8 cellular contexts compared by ENCODE assay signal in genomic region chr9:127449332-127449966, GRCh38. TPM values are rescaled to one million over a fixed set of nuclear protein-coding genes. Genes with fewer than 3 reads are reported as not detected.
DNase-seq lines count a peak whose midpoint lies in the region; ATAC-seq, FAIRE-seq and TF ChIP-seq lines count a peak whose summit lies in the region.

No MANE protein-coding gene starts in this region.

- TF ChIP-seq RAD21 in IMR-90 (IDR thresholded peaks at IDR 0.05; ENCODE audit: low read length) (no peak), GM12878 (IDR thresholded peaks at IDR 0.05; ENCODE audit: insufficient read depth, low read depth, low read length) (no peak)

- H4K8ac ChIP-seq in IMR-90 (ENCODE audit: low read depth in 2 of 2, low read length in 2 of 2) (peak overlapping the region in 1 of 2 experiments; percentile 34; a peak in 1 of 4 replicates), mesendoderm (ENCODE audit: low read depth, low read length) (no peak overlapping the region)

- H3K9me3 ChIP-seq in IMR-90 (ENCODE audit: control insufficient read depth, insufficient read depth, low read length): peaks cover 10% of the 10 kb centered on the region
- H3K9me3 ChIP-seq in GM12878 (replicated peaks; ENCODE audit: control insufficient read depth, insufficient read depth, low read length): peaks cover 5% of the 10 kb centered on the region; the same call in 2 of the 3 replicates

- SMC1A ChIA-PET in GM12878 (lab: Charles Lee; ENCODE audit: uncharacterized antibody, unreplicated experiment): interaction anchor here (1.1 to 1.4 kb wide), 2 partner anchors 31 to 235 kb away, joined by 3 to 6 read pairs; no protein-coding TSS in a partner anchor

- H3K27me3 ChIP-seq in IMR-90 (ENCODE audit: control insufficient read depth, insufficient read depth, low read length) (no peaks in the 10 kb centered on the region), GM12878 (replicated peaks in 1 of 2; ENCODE audit: control insufficient read depth in 2 of 2, insufficient read depth in 2 of 2, low read length in 1 of 2) (no peaks in the 10 kb centered on the region), mesendoderm (ENCODE audit: insufficient read depth, low read length, poor library complexity) (no peaks in the 10 kb centered on the region)

- RAD21 ChIA-PET in GM12878 (lab: Charles Lee; ENCODE audit: unreplicated experiment): interaction anchor here (1.2 kb wide), 1 partner anchor 53 kb away, joined by 4 read pairs; no protein-coding TSS in a partner anchor

- H3K14ac ChIP-seq in IMR-90 (replicated peaks; ENCODE audit: low read depth, low read length): peak overlapping the region; percentile 96

- peaks cover 21 to 77% of the 10 kb centered on the region in 2 experiments for H3K79me1 ChIP-seq in IMR-90 (ENCODE audit: low read depth in 1 of 2, low read length in 2 of 2)
- H3K79me1 ChIP-seq in mesendoderm (ENCODE audit: low read length): peaks cover 9% of the 10 kb centered on the region

- H3K4me3 ChIP-seq in AG09309 (ENCODE audit: control insufficient read depth, low read depth, low read length) (peak overlapping the region; percentile 55), IMR-90 (ENCODE audit: insufficient read depth, low read depth, low read length) (peak overlapping the region; percentile 83), GM12878 (peak overlapping the region; percentile 93), mesendoderm (ENCODE audit: low read length) (peak overlapping the region; percentile 98)

- no peak overlapping the region for H4K91ac ChIP-seq in IMR-90 (ENCODE audit: insufficient read depth, low read depth, low read length)

- dilution Hi-C loops in IMR-90 (cut with HindIII; ENCODE audit: low sequenced_read_pairs, unreplicated experiment): no loop called here

- H2AK5ac ChIP-seq in IMR-90 (ENCODE audit: low read depth, low read length) (0 out of 2 replicates have a peak overlapping the region, but pooled peaks have one; percentile 38), mesendoderm (ENCODE audit: low read length) (no peak overlapping the region)

- WGBS in IMR-90 (ENCODE audit: extremely low coverage in 2 of 2, insufficient read length in 1 of 2), 2 experiments: no CpG with 5 or more reads among the region's 5 CpGs
- WGBS in GM12878 (ENCODE audit: insufficient coverage, insufficient replicate concordance, low lambda C conversion rate, missing lambda C conversion rate): 0% methylated on average over 5 of the region's 5 CpGs
- WGBS in mesendoderm (ENCODE audit: extremely low coverage, insufficient coverage, low lambda C conversion rate): no CpG with 5 or more reads among the region's 5 CpGs

- BruUV-seq in IMR-90 (replicated peaks; lab: Mats Ljungman, UMichigan): no TSS peak
- BruUV-seq in GM12878 (replicated peaks; lab: Mats Ljungman, UMichigan): no TSS peak

- H3K79me2 ChIP-seq in GM12878 (ENCODE audit: control insufficient read depth, insufficient read depth, low read length): peaks cover 49% of the 10 kb centered on the region
- H3K79me2 ChIP-seq in mesendoderm (ENCODE audit: control insufficient read depth, insufficient read depth, low read length): peaks cover 34% of the 10 kb centered on the region

- peak overlapping the region; percentile 95 for H3K9ac ChIP-seq in IMR-90 (ENCODE audit: low read depth, low read length)
- peak overlapping the region; percentile 95 for H3K9ac ChIP-seq in GM12878 (ENCODE audit: control insufficient read depth, insufficient read depth, low read length)
- peak overlapping the region; percentile 99 for H3K9ac ChIP-seq in mesendoderm (ENCODE audit: low read length)

- H2BK120ac ChIP-seq in IMR-90 (ENCODE audit: low read depth, low read length): no peak overlapping the region
- no peak overlapping the region for H2BK120ac ChIP-seq in mesendoderm (ENCODE audit: low read depth, low read length)

- ATAC-seq in IMR-90 (ENCODE audit: low read depth): no peak
- no peak for ATAC-seq in GM12878
- no peak for ATAC-seq in HG03139 (IDR thresholded peaks at IDR 0.05; ENCODE audit: unreplicated experiment)
- no peak for ATAC-seq in HG02981 (IDR thresholded peaks at IDR 0.05; ENCODE audit: unreplicated experiment)
- ATAC-seq in HG02759 (IDR thresholded peaks at IDR 0.05; ENCODE audit: unreplicated experiment): no peak

- TF ChIP-seq POLR2A in IMR-90 (IDR thresholded peaks at IDR 0.05; ENCODE audit: low read depth, low read length) (no peak), GM12878 (IDR thresholded peaks at IDR 0.05; ENCODE audit: low read depth, low read length) (no peak)

- H3K18ac ChIP-seq in IMR-90 (ENCODE audit: low read depth, low read length) (no peak overlapping the region), mesendoderm (ENCODE audit: low read length) (peak overlapping the region; percentile 15)

- H3K4ac ChIP-seq in IMR-90 (ENCODE audit: low read depth, low read length) (peak overlapping the region; percentile 24; the same call in 1 of the 2 replicates), mesendoderm (ENCODE audit: low read depth, low read length) (no peak overlapping the region)

- POLR2A ChIA-PET in IMR-90 (lab: Charles Lee; ENCODE audit: unreplicated experiment): no interaction called here
- POLR2A ChIA-PET in GM12878 (lab: Charles Lee): interaction anchor here (0.5 to 3.7 kb wide), 5 partner anchors 22 to 403 kb away, joined by 3 to 26 read pairs (median 3); partner anchors contain the start of genes SLC2A8 and ZNF79

- TF ChIP-seq EP300 in GM12878 (IDR thresholded peaks at IDR 0.05; ENCODE audit: borderline replicate concordance in 1 of 2, control insufficient read depth in 1 of 2, low read depth in 2 of 2, low read length in 2 of 2): no peak

- FAIRE-seq in GM12878 (lab: Jason Lieb, UNC): no peak

- peak overlapping the region; percentile 16; the same call in 1 of the 2 replicates for H3K56ac ChIP-seq in IMR-90 (ENCODE audit: extremely low read depth, insufficient read depth, low read length)
- peak overlapping the region; percentile 91 for H3K56ac ChIP-seq in mesendoderm (ENCODE audit: low read length)

- no peak overlapping the region for H2AFZ ChIP-seq in IMR-90 (replicated peaks; ENCODE audit: low read length, poor library complexity)
- no peak overlapping the region for H2AFZ ChIP-seq in GM12878 (ENCODE audit: control insufficient read depth, low read depth, low read length)

- H2BK5ac ChIP-seq in IMR-90 (ENCODE audit: low read depth, low read length, poor library complexity, severe bottlenecking) (peak overlapping the region; percentile 77), mesendoderm (ENCODE audit: low read length) (no peak overlapping the region)

- H2BK20ac ChIP-seq in IMR-90 (ENCODE audit: low read depth, low read length): no peak overlapping the region

- CTCF ChIA-PET in IMR-90 (lab: Yijun Ruan, JAX) (no interaction called here), GM12878 (lab: Yijun Ruan, JAX) (interaction anchor here (0.8 to 2.2 kb wide), 5 partner anchors 140 to 509 kb away, joined by 3 to 7 read pairs (median 5); partner anchors contain the start of gene TOR2A)

- H3K9me1 ChIP-seq in IMR-90 (ENCODE audit: insufficient read depth, low read length): peaks cover 21% of the 10 kb centered on the region

- no peak overlapping the region for H2BK15ac ChIP-seq in IMR-90 (ENCODE audit: low read depth, low read length)
- H2BK15ac ChIP-seq in mesendoderm (replicated peaks; ENCODE audit: low read depth): no peak overlapping the region

- in situ Hi-C loops in IMR-90 (cut with MboI; ENCODE audit: low sequenced_read_pairs): no loop called here
- in situ Hi-C loops in GM12878 (cut with MboI): no loop called here

- no peak overlapping the region for H2AK9ac ChIP-seq in IMR-90 (replicated peaks; ENCODE audit: low read depth, low read length, poor library complexity)

- intact Hi-C loops in IMR-90 (cut with micrococcal nuclease): no loop called here
- intact Hi-C loops in GM12878 (cut with micrococcal nuclease; ENCODE audit: unreplicated experiment): no loop called here

- peaks cover 60% of the 10 kb centered on the region for H3K36me3 ChIP-seq in IMR-90 (ENCODE audit: control insufficient read depth, insufficient read depth, low read length)
- peaks cover 18 to 49% of the 10 kb centered on the region in 2 experiments for H3K36me3 ChIP-seq in GM12878 (ENCODE audit: control insufficient read depth in 2 of 2, insufficient read depth in 2 of 2, low read length in 1 of 2)
- H3K36me3 ChIP-seq in mesendoderm (ENCODE audit: control insufficient read depth, insufficient read depth, low read length): peaks cover 29% of the 10 kb centered on the region

- H3K23ac ChIP-seq in IMR-90 (ENCODE audit: low read depth, low read length) (peak overlapping the region; percentile 63), mesendoderm (ENCODE audit: low read length) (no peak overlapping the region)

- H3K4me1 ChIP-seq in IMR-90 (ENCODE audit: control insufficient read depth, insufficient read depth, low read length) (peaks cover 13% of the 10 kb centered on the region), GM12878 (ENCODE audit: control insufficient read depth, insufficient read depth, low read length) (no peaks in the 10 kb centered on the region), mesendoderm (ENCODE audit: control insufficient read depth, low read depth, low read length) (peaks cover 3% of the 10 kb centered on the region)

- DNase-seq in AG09309 (ENCODE audit: low read depth) (no peak), IMR-90 (no peak), GM12878 (ENCODE audit: low read depth, low spot score) (no peak), mesendoderm (peak; percentile 14), NCI-H524 (lab: John Stamatoyannopoulos, UW) (no peak)

- H3K4me2 ChIP-seq in IMR-90 (ENCODE audit: low read depth, low read length) (peak overlapping the region; percentile 97), GM12878 (ENCODE audit: control insufficient read depth, insufficient read depth) (peak overlapping the region; percentile 38), mesendoderm (ENCODE audit: low read length) (peak overlapping the region; percentile 35)

- no peak for TF ChIP-seq CTCF in AG09309 (IDR thresholded peaks at IDR 0.05; ENCODE audit: control insufficient read depth, insufficient read depth, low read depth, low read length, missing control alignments)
- TF ChIP-seq CTCF in IMR-90 (conservative IDR thresholded peaks at IDR 0.05; ENCODE audit: low read depth, low read length): no peak
- no peak for TF ChIP-seq CTCF in GM12878 (IDR thresholded peaks at IDR 0.05 in 2 of 3, conservative IDR thresholded peaks at IDR 0.05 in 1 of 3; ENCODE audit: control insufficient read depth in 2 of 3, extremely low read depth in 1 of 3, insufficient read depth in 1 of 3, low read depth in 3 of 3, low read length in 3 of 3)

- H4K20me1 ChIP-seq in IMR-90 (ENCODE audit: insufficient read depth, low read length) (peaks cover 67% of the 10 kb centered on the region), GM12878 (ENCODE audit: control insufficient read depth, insufficient read depth) (peaks cover 11% of the 10 kb centered on the region)

- H3K27ac ChIP-seq in IMR-90 (ENCODE audit: insufficient read depth, low read length) (peak overlapping the region; percentile 91), GM12878 (ENCODE audit: control insufficient read depth, insufficient read depth) (0 out of 2 replicates have a peak overlapping the region, but pooled peaks have one; percentile 11), mesendoderm (ENCODE audit: low read depth, low read length) (peak overlapping the region; percentile 9)

- no peak overlapping the region for H4K5ac ChIP-seq in IMR-90 (ENCODE audit: low read depth, low read length)
- H4K5ac ChIP-seq in mesendoderm (ENCODE audit: low read length): no peak overlapping the region

RNA-seq across cellular contexts. Expression of gene RPL12, which starts 1.8 kb away (rescaled TPM):
- total RNA-seq in IMR-90 (2012; rRNA removed): 1,864 and 2,290 TPM in 2 replicates
- 2,087 and 2,379 TPM in 2 replicates for polyA plus RNA-seq in IMR-90 (2012; rRNA removed)
- 1,664 and 3,657 TPM in 2 replicates for polyA plus RNA-seq in IMR-90 (2012; cell fraction: cytosol; rRNA removed)
- 762 and 905 TPM in 2 replicates for polyA plus RNA-seq in IMR-90 (2012; cell fraction: nucleus; rRNA removed; ENCODE audit: low replicate concordance)
- 532 and 580 TPM in 2 replicates for total RNA-seq in GM12878 (2013; cell fraction: nucleolus; rRNA removed)
- 2,340 and 2,418 TPM in 2 replicates for total RNA-seq in GM12878 (2014; rRNA removed)
- total RNA-seq in GM12878 (2014; rRNA removed; fragmentation: Illumina TruSeq; extraction: Trizol): 4,535 and 4,622 TPM in 2 replicates
- 2,052 and 2,163 TPM in 2 replicates for total RNA-seq in GM12878 (2021)
- 4,165 TPM for polyA plus RNA-seq in GM12878 (2011; ENCODE audit: low read depth)
- polyA plus RNA-seq in GM12878 (2011; rRNA removed): 2,640 and 2,932 TPM in 2 replicates
- 2,904 and 3,567 TPM in 2 replicates for polyA plus RNA-seq in GM12878 (2011; cell fraction: cytosol; rRNA removed)
- 879 and 937 TPM in 2 replicates for polyA plus RNA-seq in GM12878 (2011; cell fraction: nucleus; rRNA removed)
- polyA plus RNA-seq in GM12878 (2012): 3,068 and 4,412 TPM in 2 replicates
- 4,925 and 5,544 TPM in 2 replicates for polyA plus RNA-seq in GM12878 (2014; fragmentation: Illumina TruSeq; extraction: Trizol)
- 1,000 to 10,000 TPM; 3,077 to 3,412 TPM for polyA plus RNA-seq in GM12878 (2014; fragmentation: Nextera tagmentation; extraction: Ambion mirVana)
- polyA plus RNA-seq in GM12878 (2014; rRNA removed): 3,446 and 3,776 TPM in 2 replicates
- polyA plus RNA-seq in GM12878 (2016; fragmentation: Nextera tagmentation; extraction: Ambion mirVana): 1,000 to 10,000 TPM in 1 of 2 experiments, 100 to 1,000 TPM in 1; 961 to 1,005 TPM
- 712 and 1,069 TPM in 2 replicates for polyA minus RNA-seq in GM12878 (2011; rRNA and poly(A)+ RNA removed)
- polyA minus RNA-seq in GM12878 (2011; cell fraction: cytosol; rRNA and poly(A)+ RNA removed): 520 and 541 TPM in 2 replicates
- 259 and 431 TPM in 2 replicates for polyA minus RNA-seq in GM12878 (2011; cell fraction: nucleus; rRNA and poly(A)+ RNA removed)
- polyA plus RNA-seq in mesendoderm (2013, experiment 1 of 2): 3,187 TPM
- polyA plus RNA-seq in mesendoderm (2013, experiment 2 of 2): 3,242 TPM

RNA-seq across cellular contexts. Expression of gene LRSAM1, which starts 1.9 kb away (rescaled TPM):
- total RNA-seq in IMR-90 (2012; rRNA removed): 3.0 and 3.3 TPM in 2 replicates
- 8.0 and 9.3 TPM in 2 replicates for polyA plus RNA-seq in IMR-90 (2012; rRNA removed)
- polyA plus RNA-seq in IMR-90 (2012; cell fraction: cytosol; rRNA removed): 8.0 and 10.1 TPM in 2 replicates
- polyA plus RNA-seq in IMR-90 (2012; cell fraction: nucleus; rRNA removed; ENCODE audit: low replicate concordance): 29.5 and 53.3 TPM in 2 replicates
- 60.8 and 70.8 TPM in 2 replicates for total RNA-seq in GM12878 (2013; cell fraction: nucleolus; rRNA removed)
- 13.1 and 13.7 TPM in 2 replicates for total RNA-seq in GM12878 (2014; rRNA removed)
- total RNA-seq in GM12878 (2014; rRNA removed; fragmentation: Illumina TruSeq; extraction: Trizol): 5.8 and 5.9 TPM in 2 replicates
- 18.9 and 20.4 TPM in 2 replicates for total RNA-seq in GM12878 (2021)
- 6.8 TPM for polyA plus RNA-seq in GM12878 (2011; ENCODE audit: low read depth)
- 7.5 and 9.7 TPM in 2 replicates for polyA plus RNA-seq in GM12878 (2011; rRNA removed)
- 8.2 and 10.8 TPM in 2 replicates for polyA plus RNA-seq in GM12878 (2011; cell fraction: cytosol; rRNA removed)
- polyA plus RNA-seq in GM12878 (2011; cell fraction: nucleus; rRNA removed): 44.3 and 44.5 TPM in 2 replicates
- polyA plus RNA-seq in GM12878 (2012): 12.3 and 17.2 TPM in 2 replicates
- polyA plus RNA-seq in GM12878 (2014; fragmentation: Illumina TruSeq; extraction: Trizol): 4.5 and 6.9 TPM in 2 replicates
- polyA plus RNA-seq in GM12878 (2014; fragmentation: Nextera tagmentation; extraction: Ambion mirVana): under 1 TPM; 0.14 to 0.53 TPM
- polyA plus RNA-seq in GM12878 (2014; rRNA removed): 14.3 and 14.8 TPM in 2 replicates
- 10 to 100 TPM; 18.4 to 23.4 TPM for polyA plus RNA-seq in GM12878 (2016; fragmentation: Nextera tagmentation; extraction: Ambion mirVana)
- polyA minus RNA-seq in GM12878 (2011; rRNA and poly(A)+ RNA removed): 7.3 and 16.4 TPM in 2 replicates
- polyA minus RNA-seq in GM12878 (2011; cell fraction: cytosol; rRNA and poly(A)+ RNA removed): 3.2 and 6.8 TPM in 2 replicates
- 22.5 and 27.0 TPM in 2 replicates for polyA minus RNA-seq in GM12878 (2011; cell fraction: nucleus; rRNA and poly(A)+ RNA removed)
- 7.8 TPM for polyA plus RNA-seq in mesendoderm (2013, experiment 1 of 2)
- 8.5 TPM for polyA plus RNA-seq in mesendoderm (2013, experiment 2 of 2)

RNA-seq across cellular contexts. Expression of gene ZNF79, which starts 25.3 kb away (rescaled TPM):
- total RNA-seq in IMR-90 (2012; rRNA removed) (13.9 and 15.4 TPM in 2 replicates), GM12878 (2014; rRNA removed) (11.2 and 14.1 TPM in 2 replicates), GM12878 (2014; rRNA removed; fragmentation: Illumina TruSeq; extraction: Trizol) (9.8 and 11.1 TPM in 2 replicates), GM12878 (2021) (10.2 and 12.4 TPM in 2 replicates)
- polyA plus RNA-seq in IMR-90 (2012; rRNA removed) (5.3 and 5.6 TPM in 2 replicates), GM12878 (2011; rRNA removed) (9.9 and 12.2 TPM in 2 replicates), GM12878 (2014; fragmentation: Illumina TruSeq; extraction: Trizol) (9.5 and 11.9 TPM in 2 replicates), GM12878 (2014; fragmentation: Nextera tagmentation; extraction: Ambion mirVana) (1 to 10 TPM; 1.8 to 2.0 TPM), GM12878 (2014; rRNA removed) (8.7 and 9.3 TPM in 2 replicates), GM12878 (2016; fragmentation: Nextera tagmentation; extraction: Ambion mirVana) (10 to 100 TPM; 12.9 to 14.0 TPM)
- 2.4 and 4.0 TPM in 2 replicates for polyA plus RNA-seq in IMR-90 (2012; cell fraction: cytosol; rRNA removed)
- 9.5 and 14.4 TPM in 2 replicates for polyA plus RNA-seq in IMR-90 (2012; cell fraction: nucleus; rRNA removed; ENCODE audit: low replicate concordance)
- 19.1 and 19.8 TPM in 2 replicates for total RNA-seq in GM12878 (2013; cell fraction: nucleolus; rRNA removed)
- polyA plus RNA-seq in GM12878 (2011; ENCODE audit: low read depth): 3.7 TPM
- 12.5 and 12.8 TPM in 2 replicates for polyA plus RNA-seq in GM12878 (2011; cell fraction: cytosol; rRNA removed)
- polyA plus RNA-seq in GM12878 (2011; cell fraction: nucleus; rRNA removed): 16.2 and 16.3 TPM in 2 replicates
- 4.7 and 6.1 TPM in 2 replicates for polyA plus RNA-seq in GM12878 (2012)
- 23.2 and 26.5 TPM in 2 replicates for polyA minus RNA-seq in GM12878 (2011; rRNA and poly(A)+ RNA removed)
- polyA minus RNA-seq in GM12878 (2011; cell fraction: cytosol; rRNA and poly(A)+ RNA removed): 4.4 and 6.8 TPM in 2 replicates
- 7.5 and 11.7 TPM in 2 replicates for polyA minus RNA-seq in GM12878 (2011; cell fraction: nucleus; rRNA and poly(A)+ RNA removed)
- 1.9 TPM for polyA plus RNA-seq in mesendoderm (2013, experiment 1 of 2)
- polyA plus RNA-seq in mesendoderm (2013, experiment 2 of 2): 1.8 TPM

RNA-seq across cellular contexts. Expression of gene SLC2A8, which starts 52.5 kb away (rescaled TPM):
- 6.4 and 9.0 TPM in 2 replicates for total RNA-seq in IMR-90 (2012; rRNA removed)
- polyA plus RNA-seq in IMR-90 (2012; rRNA removed): 12.0 and 13.2 TPM in 2 replicates
- 4.0 and 12.6 TPM in 2 replicates for polyA plus RNA-seq in IMR-90 (2012; cell fraction: cytosol; rRNA removed)
- polyA plus RNA-seq in IMR-90 (2012; cell fraction: nucleus; rRNA removed; ENCODE audit: low replicate concordance): 17.6 and 48.8 TPM in 2 replicates
- total RNA-seq in GM12878 (2013; cell fraction: nucleolus; rRNA removed): 11.3 and 13.6 TPM in 2 replicates
- total RNA-seq in GM12878 (2014; rRNA removed): 11.4 and 17.5 TPM in 2 replicates
- total RNA-seq in GM12878 (2014; rRNA removed; fragmentation: Illumina TruSeq; extraction: Trizol): 4.6 and 4.7 TPM in 2 replicates
- total RNA-seq in GM12878 (2021): 13.3 and 13.7 TPM in 2 replicates
- 5.3 TPM for polyA plus RNA-seq in GM12878 (2011; ENCODE audit: low read depth)
- polyA plus RNA-seq in GM12878 (2011; rRNA removed): 2.9 and 6.3 TPM in 2 replicates
- polyA plus RNA-seq in GM12878 (2011; cell fraction: cytosol; rRNA removed): 7.4 and 13.6 TPM in 2 replicates
- 24.0 and 30.3 TPM in 2 replicates for polyA plus RNA-seq in GM12878 (2011; cell fraction: nucleus; rRNA removed)
- polyA plus RNA-seq in GM12878 (2012): 9.2 and 9.4 TPM in 2 replicates
- polyA plus RNA-seq in GM12878 (2014; fragmentation: Illumina TruSeq; extraction: Trizol): 1.6 and 3.3 TPM in 2 replicates
- polyA plus RNA-seq in GM12878 (2014; fragmentation: Nextera tagmentation; extraction: Ambion mirVana): 1 to 10 TPM in 1 of 2 experiments, under 1 TPM in 1; 0.31 to 1.4 TPM
- 13.9 and 16.3 TPM in 2 replicates for polyA plus RNA-seq in GM12878 (2014; rRNA removed)
- polyA plus RNA-seq in GM12878 (2016; fragmentation: Nextera tagmentation; extraction: Ambion mirVana): 10 to 100 TPM; 16.8 to 22.7 TPM
- 5.9 and 12.9 TPM in 2 replicates for polyA minus RNA-seq in GM12878 (2011; rRNA and poly(A)+ RNA removed)
- 7.0 and 9.9 TPM in 2 replicates for polyA minus RNA-seq in GM12878 (2011; cell fraction: cytosol; rRNA and poly(A)+ RNA removed)
- polyA minus RNA-seq in GM12878 (2011; cell fraction: nucleus; rRNA and poly(A)+ RNA removed): 5.0 and 11.5 TPM in 2 replicates
- 10.7 TPM for polyA plus RNA-seq in mesendoderm (2013, experiment 1 of 2)
- polyA plus RNA-seq in mesendoderm (2013, experiment 2 of 2): 10.9 TPM

Comparison
In these comparisons a context has a peak if more than half of its experiments do, and no peak if none do; other contexts are left out.
1. H3K27ac ChIP-seq: peak in every context shown above with its lines; median percentile 91 in IMR-90; 11 in GM12878; 9 in mesendoderm.
2. H3K4me2 ChIP-seq: peak in every context shown above with its lines; median percentile 97 in IMR-90; 38 in GM12878; 35 in mesendoderm.